ENCODE assay signal across 23 cellular contexts in the genomic region with DNA sequence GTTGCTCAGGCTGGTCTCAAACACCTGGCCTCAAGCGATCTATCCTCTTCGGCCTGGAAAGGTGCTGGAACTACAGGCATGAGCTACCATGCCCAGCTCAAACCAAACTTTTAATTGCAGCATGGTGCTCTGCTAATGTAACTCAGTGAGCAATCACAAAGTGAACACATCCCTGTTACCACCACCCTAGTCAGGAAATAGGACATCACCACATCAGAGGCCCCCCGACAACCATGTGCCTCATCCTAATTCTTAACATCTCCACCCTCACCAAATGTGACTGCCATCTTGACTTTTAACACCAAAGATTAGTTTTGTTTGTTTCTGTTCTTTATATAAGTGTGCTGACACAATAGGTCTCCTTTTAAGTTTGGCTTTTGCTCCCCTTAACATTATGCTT. TPM values are rescaled to one million over a fixed set of nuclear protein-coding genes. Genes with fewer than 3 reads are reported as not detected.
"Had no signal": no experiment of that assay in that cellular context is flagged by ENCODE, and none has a peak within 500 bp of the region (broad histone marks: within the 10 kb centered on the region; RNA-seq: fewer than 3 reads in every experiment).

No MANE protein-coding gene starts in this region.

- H3K4me1 ChIP-seq: esophagus squamous epithelium, heart right ventricle, left lung, sigmoid colon, suprapubic skin, transverse colon had no signal

- H3K27me3 Mint-ChIP-seq: dendritic cell treated with granulocyte-macrophage colony-stimulating factor and Interleukin-4, amounts not matched to agents 40 ng/mL and 50 ng/mL, for 4 days had no signal

- H3K36me3 Mint-ChIP-seq: WTC11 had no signal

- H3K36me3 ChIP-seq: cardiac muscle cell, esophagus squamous epithelium, heart right ventricle, left lung, sigmoid colon, suprapubic skin, transverse colon had no signal

- H3K4me1 Mint-ChIP-seq: mesothelial cell of epicardium, nephron progenitor cell had no signal

- H3K4me3 ChIP-seq: cardiac muscle cell, esophagus squamous epithelium, heart right ventricle, left lung, sigmoid colon, suprapubic skin, transverse colon had no signal

- H3K9me3 Mint-ChIP-seq: dendritic cell treated with granulocyte-macrophage colony-stimulating factor and Interleukin-4, amounts not matched to agents 40 ng/mL and 50 ng/mL, for 4 days had no signal

- H3K4me3 Mint-ChIP-seq: activated CD4-positive, alpha-beta T cell treated with anti-CD3 and anti-CD28 coated beads, Interleukin-2, amount 10 ng/mL, durations not matched to agents 24 days and 14 days; dendritic cell treated with granulocyte-macrophage colony-stimulating factor and Interleukin-4, amounts not matched to agents 40 ng/mL and 50 ng/mL, for 4 days; mesothelial cell of epicardium; nephron progenitor cell; WTC11 had no signal

- H3K27ac Mint-ChIP-seq: activated CD4-positive, alpha-beta T cell treated with anti-CD3 and anti-CD28 coated beads, Interleukin-2, amount 10 ng/mL, durations not matched to agents 24 days and 14 days; dendritic cell treated with granulocyte-macrophage colony-stimulating factor and Interleukin-4, amounts not matched to agents 40 ng/mL and 50 ng/mL, for 4 days; mesothelial cell of epicardium; nephron progenitor cell; WTC11 had no signal

- ATAC-seq: heart right ventricle, left lung, WTC11 had no signal

- H3K27me3 ChIP-seq: cardiac muscle cell, esophagus squamous epithelium, heart right ventricle, left lung, sigmoid colon, suprapubic skin, transverse colon had no signal

- DNase-seq: activated CD4-positive, alpha-beta T cell treated with anti-CD3 and anti-CD28 coated beads, Interleukin-2, amount 10 ng/mL, durations not matched to agents 24 days and 14 days; activated CD8-positive, alpha-beta memory T cell treated with anti-CD3 and anti-CD28 coated beads for 24 hours; activated CD8-positive, alpha-beta memory T cell treated with anti-CD3 and anti-CD28 coated beads, Interleukin-2, amount 50 U/mL, for 48 hours; activated gamma-delta T cell; effector memory CD4-positive, alpha-beta T cell; esophagus squamous epithelium; heart right ventricle; left lung; nephron progenitor cell; nucleus accumbens; sigmoid colon; SK-N-SH; stimulated activated naive CD4-positive, alpha-beta T cell treated with Interleukin-2 at 50 U/mL for 16 hours; transverse colon had no signal

- H3K27ac ChIP-seq: cardiac muscle cell, esophagus squamous epithelium, heart right ventricle, left lung, sigmoid colon, suprapubic skin, transverse colon had no signal

- H3K9me3 ChIP-seq: esophagus squamous epithelium, left lung, sigmoid colon, SK-N-SH, suprapubic skin, transverse colon had no signal

RNA-seq across cellular contexts. Expression of a gene that starts 42.7 kb away (rescaled TPM):
- total RNA-seq: activated CD4-positive, alpha-beta T cell treated with anti-CD3 and anti-CD28 coated beads, Interleukin-2, amount 10 ng/mL, durations not matched to agents 24 days and 14 days; cardiac muscle cell; chondrocyte; endothelial cell of umbilical vein; kidney epithelial cell; left lung; lung microvascular endothelial cell; mesothelial cell of epicardium; suprapubic skin; transverse colon; WTC11 had no signal
- polyA plus RNA-seq: cardiac muscle cell, endothelial cell of umbilical vein, SK-N-SH had no signal
